In genomic region chr2:88190808-88191721, GRCh38 we compare ENCODE assay signal across 1 cellular context.
TF ChIP-seq lines count a peak whose summit lies in the region.

No MANE protein-coding gene starts in this region.

TF ChIP-seq in HepG2, 621 proteins besides CTCF, POLR2A, EP300 and RAD21 (continued from another document):
- TF ChIP-seq SETDB1 (CRISPR knock-in tag; IDR thresholded peaks at IDR 0.05; ENCODE audit: borderline replicate concordance) (0 out of 2 replicates have a peak, but pooled peaks have one; percentile 26), NR1H2 (CRISPR knock-in tag; IDR thresholded peaks at IDR 0.05; ENCODE audit: borderline replicate concordance, low read depth) (no peak), ZNF543 (CRISPR knock-in tag; IDR thresholded peaks at IDR 0.05) (peak; percentile 73; the same call in 1 of the 2 replicates), HNF1B (CRISPR knock-in tag; IDR thresholded peaks at IDR 0.05) (peak; percentile 75; the same call in 1 of the 2 replicates), MED8 (CRISPR knock-in tag; IDR thresholded peaks at IDR 0.05; ENCODE audit: insufficient replicate concordance) (no peak)
